8 cellular contexts compared by ENCODE assay signal in genomic region chr5:132428811-132429440, GRCh38. TPM values are rescaled to one million over a fixed set of nuclear protein-coding genes. Genes with fewer than 3 reads are reported as not detected.
A peak's percentile ranks its signal among the peaks of the same experiment; 100 is the strongest.
DNase-seq lines count a peak whose midpoint lies in the region; ATAC-seq and TF ChIP-seq lines count a peak whose summit lies in the region.

No MANE protein-coding gene starts in this region.

- intact Hi-C loops in posterior vena cava (cut with DNase I), result loop anchor here in 1 of 2 donors (10.0 kb wide), 1 partner anchor 66 kb away; the partner anchor contains the start of gene IRF1

- H3K4me1 Mint-ChIP-seq in natural killer cell treated with Interleukin-12 subunit alpha and Interleukin-12 subunit beta and Interleukin-15 and Interleukin-18, amount 100 ng/mL, for 72 hours (ENCODE audit: low read depth in 2 of 2), result peaks cover 88 to 94% of the 10 kb centered on the region in 2 donors

- H3K36me3 ChIP-seq in BJ (ENCODE audit: control insufficient read depth, insufficient read depth, low read length), result no peaks in the 10 kb centered on the region

- no peak for ATAC-seq in natural killer cell treated with Interleukin-12 subunit alpha and Interleukin-12 subunit beta and Interleukin-15 and Interleukin-18, amount 100 ng/mL, for 72 hours

- H3K4me3 ChIP-seq in BJ (ENCODE audit: low read depth, low read length), result no peak overlapping the region
- H3K4me3 ChIP-seq in cardiac fibroblast (replicated peaks in 1 of 2; ENCODE audit: low read depth in 2 of 2, low read length in 2 of 2), result no peak overlapping the region

- H3K27ac Mint-ChIP-seq in natural killer cell treated with Interleukin-12 subunit alpha and Interleukin-12 subunit beta and Interleukin-15 and Interleukin-18, amount 100 ng/mL, for 72 hours, result peak overlapping the region; percentile 97 to 100

- H3K27me3 ChIP-seq in BJ (ENCODE audit: control insufficient read depth, insufficient read depth, low read length), result no peaks in the 10 kb centered on the region

- POLR2A ChIA-PET in BJ (lab: Charles Lee), result no interaction called here

- TF ChIP-seq CTCF in BJ (IDR thresholded peaks at IDR 0.05; ENCODE audit: insufficient read depth, low read depth, low read length) (no peak), cardiac fibroblast (IDR thresholded peaks at IDR 0.05; ENCODE audit: low read depth, low read length) (no peak)

- DNase-seq in BJ (ENCODE audit: low read depth) (peak; percentile 27), LoVo (ENCODE audit: low spot score) (peak; percentile 52), cardiac fibroblast (ENCODE audit: low read depth in 2 of 2) (peak; percentile 55 to 81), DMS 273 (lab: John Stamatoyannopoulos, UW; ENCODE audit: unreplicated experiment) (no peak), posterior vena cava (ENCODE audit: low spot score) (no peak), NCI-H748 (lab: John Stamatoyannopoulos, UW; ENCODE audit: unreplicated experiment) (no peak), NCI-H774 (lab: John Stamatoyannopoulos, UW) (no peak)
- DNase-seq in natural killer cell treated with Interleukin-12 subunit alpha and Interleukin-12 subunit beta and Interleukin-15 and Interleukin-18, amount 100 ng/mL, for 72 hours (ENCODE audit: low spot score), result no peak

- CTCF ChIA-PET in BJ (lab: Yijun Ruan, JAX), result interaction anchor here (0.7 to 7.1 kb wide), 9 partner anchors 9 to 70 kb away, joined by 3 to 77 read pairs (median 3); partner anchors contain the start of gene IRF1

- no peaks in the 10 kb centered on the region for H3K9me3 Mint-ChIP-seq in natural killer cell treated with Interleukin-12 subunit alpha and Interleukin-12 subunit beta and Interleukin-15 and Interleukin-18, amount 100 ng/mL, for 72 hours

- peaks cover 16% of the 10 kb centered on the region for H3K36me3 Mint-ChIP-seq in natural killer cell treated with Interleukin-12 subunit alpha and Interleukin-12 subunit beta and Interleukin-15 and Interleukin-18, amount 100 ng/mL, for 72 hours

- H3K27me3 Mint-ChIP-seq in natural killer cell treated with Interleukin-12 subunit alpha and Interleukin-12 subunit beta and Interleukin-15 and Interleukin-18, amount 100 ng/mL, for 72 hours, result no peaks in the 10 kb centered on the region

- peak overlapping the region; percentile 87 for H3K4me3 Mint-ChIP-seq in natural killer cell treated with Interleukin-12 subunit alpha and Interleukin-12 subunit beta and Interleukin-15 and Interleukin-18, amount 100 ng/mL, for 72 hours

RNA-seq across cellular contexts. Expression of gene SLC22A5, which starts 59.4 kb away (rescaled TPM):
- 9.3 and 13.8 TPM in 2 replicates for polyA plus RNA-seq in BJ (2011; rRNA removed)
- 7.4 and 18.1 TPM in 2 replicates for polyA minus RNA-seq in BJ (2011; rRNA and poly(A)+ RNA removed)
- 1 to 10 TPM; 3.5 to 6.4 TPM for total RNA-seq in natural killer cell treated with Interleukin-12 subunit alpha and Interleukin-12 subunit beta and Interleukin-15 and Interleukin-18, amount 100 ng/mL, for 72 hours
- total RNA-seq in posterior vena cava, result 1 to 10 TPM; 7.4 to 9.6 TPM

Comparison
In these comparisons a context has a peak if more than half of its experiments do, and no peak if none do; other contexts are left out.
1. DNase-seq: peak in BJ (single experiment), LoVo (single experiment) and cardiac fibroblast (2 of 2); none in natural killer cell treated with Interleukin-12 subunit alpha and Interleukin-12 subunit beta and Interleukin-15 and Interleukin-18, amount 100 ng/mL, for 72 hours (single experiment), DMS 273 (single experiment), posterior vena cava (single experiment), NCI-H748 (single experiment) and NCI-H774 (single experiment).